8 cellular contexts compared by ENCODE assay signal in genomic region chr1:200184196-200184595, GRCh38.
DNase-seq lines count a peak whose midpoint lies in the region; ATAC-seq, FAIRE-seq and TF ChIP-seq lines count a peak whose summit lies in the region.

No MANE protein-coding gene starts in this region.

- peak; percentile 80 for DNase-seq in DMS153 (lab: John Stamatoyannopoulos, UW)
- peak; percentile 91 for DNase-seq in NCI-H1436 treated with DMSO at 0.1 percent for 48 hours (lab: John Stamatoyannopoulos, UW)
- DNase-seq in adipocyte (ENCODE audit: low read depth): peak; percentile 91
- peak; percentile 92 for DNase-seq in keratinocyte (ENCODE audit: low read depth, low spot score)
- DNase-seq in activated CD4-positive, alpha-beta memory T cell treated with anti-CD3 and anti-CD28 coated beads, Interleukin-2, amount 10 ng/mL, durations not matched to agents 7 days and 5 days: no peak
- no peak for DNase-seq in D721Med (ENCODE audit: insufficient read length, low spot score)
- DNase-seq in activated CD4-positive, alpha-beta T cell treated with anti-CD3 and anti-CD28 coated beads, Interleukin-2, amount 50 U/mL, for 48 hours: no peak

- H3K9me1 ChIP-seq in keratinocyte (ENCODE audit: control insufficient read depth, extremely low read depth, insufficient read depth, low read length): no peaks in the 10 kb centered on the region

- H3K9me3 Mint-ChIP-seq in activated CD4-positive, alpha-beta memory T cell treated with anti-CD3 and anti-CD28 coated beads, Interleukin-2, amount 10 ng/mL, durations not matched to agents 7 days and 5 days: no peaks in the 10 kb centered on the region

- FAIRE-seq in keratinocyte (lab: Jason Lieb, UNC): peak; percentile 80
- no peak for FAIRE-seq in D721Med (lab: Jason Lieb, UNC)

- no peaks in the 10 kb centered on the region for H3K9me3 ChIP-seq in adipocyte (ENCODE audit: control insufficient read depth, low read length)
- no peaks in the 10 kb centered on the region for H3K9me3 ChIP-seq in keratinocyte (ENCODE audit: control insufficient read depth, low read depth, low read length)

- H3K4me2 ChIP-seq in keratinocyte (ENCODE audit: control insufficient read depth, extremely low read depth, insufficient read depth, low read depth, low read length): peak overlapping the region; percentile 56

- H3K27ac Mint-ChIP-seq in activated CD4-positive, alpha-beta memory T cell treated with anti-CD3 and anti-CD28 coated beads, Interleukin-2, amount 10 ng/mL, durations not matched to agents 7 days and 5 days: no peak overlapping the region

- H3K4me3 ChIP-seq in adipocyte (ENCODE audit: low read length) (no peak overlapping the region), keratinocyte (ENCODE audit: control insufficient read depth in 2 of 3, extremely low read depth in 1 of 3, insufficient read depth in 2 of 3, low read depth in 1 of 3, low read length in 3 of 3) (peak overlapping the region in 1 of 3 experiments; percentile 40)

- POLR2A ChIA-PET in activated CD4-positive, alpha-beta memory T cell treated with anti-CD3 and anti-CD28 coated beads, Interleukin-2, amount 10 ng/mL, durations not matched to agents 7 days and 5 days (lab: Charles Lee): no interaction called here

- peak overlapping the region; percentile 8 for H3K27ac ChIP-seq in keratinocyte (ENCODE audit: control insufficient read depth, insufficient read depth, low read length)

- H3K27me3 ChIP-seq in adipocyte (replicated peaks; ENCODE audit: control insufficient read depth, insufficient read depth, low read length) (no peaks in the 10 kb centered on the region), keratinocyte (ENCODE audit: control insufficient read depth, extremely low read depth, insufficient read depth, low read length) (no peaks in the 10 kb centered on the region)

- no peak for ATAC-seq in GM18517 (IDR thresholded peaks at IDR 0.05; ENCODE audit: unreplicated experiment)

- H3K9ac ChIP-seq in adipocyte (ENCODE audit: low read length): no peak overlapping the region
- no peak overlapping the region for H3K9ac ChIP-seq in keratinocyte (ENCODE audit: control insufficient read depth, extremely low read depth, insufficient read depth, low read length)

- no peaks in the 10 kb centered on the region for H3K4me1 Mint-ChIP-seq in activated CD4-positive, alpha-beta memory T cell treated with anti-CD3 and anti-CD28 coated beads, Interleukin-2, amount 10 ng/mL, durations not matched to agents 7 days and 5 days

- peaks cover 20% of the 10 kb centered on the region for H3K27me3 Mint-ChIP-seq in activated CD4-positive, alpha-beta memory T cell treated with anti-CD3 and anti-CD28 coated beads, Interleukin-2, amount 10 ng/mL, durations not matched to agents 7 days and 5 days

- no peaks in the 10 kb centered on the region for H3K36me3 ChIP-seq in adipocyte (ENCODE audit: control insufficient read depth, insufficient read depth, low read length, severe bottlenecking)
- no peaks in the 10 kb centered on the region for H3K36me3 ChIP-seq in keratinocyte (ENCODE audit: control insufficient read depth in 2 of 2, extremely low read depth in 1 of 2, insufficient read depth in 2 of 2, low read length in 2 of 2)

- H4K20me1 ChIP-seq in keratinocyte (ENCODE audit: control insufficient read depth, extremely low read depth, insufficient read depth, low read length): no peaks in the 10 kb centered on the region

- no peak overlapping the region for H2AFZ ChIP-seq in keratinocyte (ENCODE audit: control insufficient read depth, low read length)

- no peak overlapping the region for H3K4me3 Mint-ChIP-seq in activated CD4-positive, alpha-beta memory T cell treated with anti-CD3 and anti-CD28 coated beads, Interleukin-2, amount 10 ng/mL, durations not matched to agents 7 days and 5 days

- H3K4me1 ChIP-seq in adipocyte (ENCODE audit: control insufficient read depth, insufficient read depth, low read length): peaks cover 34% of the 10 kb centered on the region
- peaks cover 37% of the 10 kb centered on the region for H3K4me1 ChIP-seq in keratinocyte (ENCODE audit: control insufficient read depth, extremely low read depth, insufficient read depth, low read length)

- H3K79me2 ChIP-seq in keratinocyte (ENCODE audit: control insufficient read depth, insufficient read depth, low read length): no peaks in the 10 kb centered on the region

- no peaks in the 10 kb centered on the region for H3K36me3 Mint-ChIP-seq in activated CD4-positive, alpha-beta memory T cell treated with anti-CD3 and anti-CD28 coated beads, Interleukin-2, amount 10 ng/mL, durations not matched to agents 7 days and 5 days (ENCODE audit: low read depth)

- CTCF ChIA-PET in activated CD4-positive, alpha-beta memory T cell treated with anti-CD3 and anti-CD28 coated beads, Interleukin-2, amount 10 ng/mL, durations not matched to agents 7 days and 5 days (lab: Charles Lee): no interaction called here

- TF ChIP-seq CTCF in keratinocyte (optimal IDR thresholded peaks at IDR 0.05 in 1 of 3, IDR thresholded peaks at IDR 0.05 in 1 of 3, conservative IDR thresholded peaks at IDR 0.05 in 1 of 3; ENCODE audit: extremely low read depth in 1 of 3, insufficient read depth in 2 of 3, low read length in 3 of 3) (no peak), D721Med (IDR thresholded peaks at IDR 0.05; ENCODE audit: insufficient read depth, missing control alignments) (no peak)

- dilution Hi-C loops in keratinocyte (cut with MboI; ENCODE audit: extremely low pct_ligation_motif_present, low sequenced_read_pairs): no loop called here

Comparison
In these comparisons a context has a peak if more than half of its experiments do, and no peak if none do; other contexts are left out.
1. DNase-seq: peak in DMS153 (single experiment), NCI-H1436 treated with DMSO at 0.1 percent for 48 hours (single experiment), adipocyte (single experiment) and keratinocyte (single experiment); none in activated CD4-positive, alpha-beta memory T cell treated with anti-CD3 and anti-CD28 coated beads, Interleukin-2, amount 10 ng/mL, durations not matched to agents 7 days and 5 days (single experiment), D721Med (single experiment) and activated CD4-positive, alpha-beta T cell treated with anti-CD3 and anti-CD28 coated beads, Interleukin-2, amount 50 U/mL, for 48 hours (0 of 2).